In genomic region chr1:114344656-114345055, GRCh38 we compare ENCODE assay signal across 24 cellular contexts.
"Had no signal": no experiment of that assay in that cellular context is flagged by ENCODE, and none has a peak within 500 bp of the region (broad histone marks: within the 10 kb centered on the region; RNA-seq: fewer than 3 reads in every experiment).

No MANE protein-coding gene starts in this region.

- ATAC-seq: left ventricle myocardium superior had no signal

- H3K27ac ChIP-seq: hepatocyte, neural progenitor cell, prostate gland, spleen, thyroid gland had no signal

- H3K9ac ChIP-seq: neural progenitor cell, SK-N-SH had no signal

- H3K9me3 ChIP-seq: prostate gland, SK-N-SH, spleen, thyroid gland had no signal

- H3K27ac Mint-ChIP-seq: activated T-cell treated with anti-CD3 and anti-CD28 coated beads, Interleukin-2, amount 50 U/mL, for 24 hours; activated T-helper 2 cell treated with anti-CD3 and anti-CD28 coated beads, Interferon-gamma antibody, Interleukin-2, Interleukin-4, amounts not matched to agents 10 μg/mL and 5 μg/mL and 100 μg/mL, durations not matched to agents 14 hours and 24 hours and 36 hours; mesothelial cell of epicardium; neural progenitor cell had no signal

- DNase-seq: activated CD4-positive, alpha-beta T cell treated with anti-CD3 and anti-CD28 coated beads for 1 hour; activated CD8-positive, alpha-beta memory T cell treated with anti-CD3 and anti-CD28 coated beads for 24 hours; activated CD8-positive, alpha-beta memory T cell treated with anti-CD3 and anti-CD28 coated beads, Interleukin-2, amount 50 U/mL, for 4 hours; activated naive CD4-positive, alpha-beta T cell; activated T-cell treated with anti-CD3 and anti-CD28 coated beads, Interleukin-2, amount 50 U/mL, for 24 hours; amniotic stem cell; cortex of kidney; erythroblast; foreskin melanocyte; glutamatergic neuron; left ventricle myocardium superior; mammary epithelial cell; SK-N-SH; spleen; stimulated activated CD4-positive, alpha-beta T cell treated with anti-CD3 and anti-CD28 coated beads, Interleukin-4, amount 100 ng/mL, for 24 hours; substantia nigra; thyroid gland had no signal

- H3K36me3 Mint-ChIP-seq: activated naive CD8-positive, alpha-beta T cell; mesothelial cell of epicardium; neural progenitor cell had no signal

- H3K4me3 Mint-ChIP-seq: activated naive CD8-positive, alpha-beta T cell; activated T-cell treated with anti-CD3 and anti-CD28 coated beads, Interleukin-2, amount 50 U/mL, for 24 hours; mesothelial cell of epicardium; neural progenitor cell; stimulated activated naive CD8-positive, alpha-beta T cell treated with anti-CD3 and anti-CD28 coated beads, Interleukin-15, Interleukin-2, amounts not matched to agents 100 ng/mL and 50 ng/mL, for 24 hours had no signal

- H3K79me2 ChIP-seq: hepatocyte had no signal

- H3K36me3 ChIP-seq: neural progenitor cell, prostate gland, spleen, thyroid gland had no signal

- H2AFZ ChIP-seq: hepatocyte, neural progenitor cell had no signal

- H3K27me3 ChIP-seq: hepatocyte, spleen, thyroid gland had no signal

- H3K9me3 Mint-ChIP-seq: neural progenitor cell had no signal

- H3K27me3 Mint-ChIP-seq: activated naive CD8-positive, alpha-beta T cell; activated T-cell treated with anti-CD3 and anti-CD28 coated beads, Interleukin-2, amount 50 U/mL, for 24 hours; stimulated activated naive CD8-positive, alpha-beta T cell treated with anti-CD3 and anti-CD28 coated beads, Interleukin-15, Interleukin-2, amounts not matched to agents 100 ng/mL and 50 ng/mL, for 24 hours had no signal

- H3K4me3 ChIP-seq: hepatocyte, neural progenitor cell, prostate gland, spleen, thyroid gland had no signal

- H3K4me2 ChIP-seq: hepatocyte, neural progenitor cell, SK-N-SH had no signal
